In the genomic region with DNA sequence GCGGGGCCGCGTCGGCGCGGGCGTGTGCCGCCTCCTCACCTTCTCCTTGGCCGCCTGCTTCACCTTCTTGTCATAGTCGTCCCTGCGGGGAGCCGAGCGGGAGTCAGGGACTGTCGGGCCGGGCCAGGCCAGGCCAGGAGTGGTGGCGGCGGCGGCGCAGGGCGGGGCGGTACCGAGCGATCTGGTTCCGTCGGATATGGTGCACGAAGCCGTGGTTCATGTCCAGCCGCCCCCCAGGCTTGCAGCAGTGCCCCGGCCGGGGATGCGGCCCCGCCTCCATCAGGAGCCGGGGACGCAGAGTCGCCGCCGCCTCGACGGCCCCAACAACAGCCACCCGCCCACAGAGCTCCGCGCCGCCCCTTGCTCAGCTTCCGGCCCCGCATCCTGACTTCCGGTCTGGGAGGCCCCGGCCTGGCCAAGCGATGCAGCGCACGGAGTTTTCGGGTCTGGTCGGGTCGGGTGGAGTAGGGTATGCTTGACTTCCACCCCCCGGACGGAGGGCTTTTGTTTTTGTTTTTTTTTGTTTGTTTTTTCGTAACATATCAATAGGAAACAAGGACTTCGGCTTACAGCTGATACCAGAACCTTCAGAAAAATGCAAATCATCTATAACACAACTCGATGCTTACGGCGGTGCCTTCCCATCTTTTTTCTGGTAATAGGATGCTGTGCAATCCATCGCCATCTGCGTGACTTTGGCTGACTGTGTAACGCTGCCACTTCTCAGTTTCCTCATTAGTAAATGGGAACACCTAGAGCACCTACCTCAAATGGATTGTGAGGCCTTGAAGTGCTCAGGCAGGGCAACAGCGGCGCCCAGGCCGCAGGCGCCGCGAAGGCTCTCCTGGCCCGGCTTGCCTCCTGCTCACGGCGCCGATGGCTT, we compare ENCODE assay signal across 1 cellular context.
TF ChIP-seq lines count a peak whose summit lies in the region.

A gene with protein sequence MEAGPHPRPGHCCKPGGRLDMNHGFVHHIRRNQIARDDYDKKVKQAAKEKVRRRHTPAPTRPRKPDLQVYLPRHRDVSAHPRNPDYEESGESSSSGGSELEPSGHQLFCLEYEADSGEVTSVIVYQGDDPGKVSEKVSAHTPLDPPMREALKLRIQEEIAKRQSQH (minus strand): TSS at position 362 of the 883 bp plus-strand sequence. CDS start 82 bp downstream, at position 280.

TF ChIP-seq in HepG2, 621 proteins besides CTCF, POLR2A, EP300 and RAD21 (continued from another document and continues in another):
- TF ChIP-seq, protein P1, sequence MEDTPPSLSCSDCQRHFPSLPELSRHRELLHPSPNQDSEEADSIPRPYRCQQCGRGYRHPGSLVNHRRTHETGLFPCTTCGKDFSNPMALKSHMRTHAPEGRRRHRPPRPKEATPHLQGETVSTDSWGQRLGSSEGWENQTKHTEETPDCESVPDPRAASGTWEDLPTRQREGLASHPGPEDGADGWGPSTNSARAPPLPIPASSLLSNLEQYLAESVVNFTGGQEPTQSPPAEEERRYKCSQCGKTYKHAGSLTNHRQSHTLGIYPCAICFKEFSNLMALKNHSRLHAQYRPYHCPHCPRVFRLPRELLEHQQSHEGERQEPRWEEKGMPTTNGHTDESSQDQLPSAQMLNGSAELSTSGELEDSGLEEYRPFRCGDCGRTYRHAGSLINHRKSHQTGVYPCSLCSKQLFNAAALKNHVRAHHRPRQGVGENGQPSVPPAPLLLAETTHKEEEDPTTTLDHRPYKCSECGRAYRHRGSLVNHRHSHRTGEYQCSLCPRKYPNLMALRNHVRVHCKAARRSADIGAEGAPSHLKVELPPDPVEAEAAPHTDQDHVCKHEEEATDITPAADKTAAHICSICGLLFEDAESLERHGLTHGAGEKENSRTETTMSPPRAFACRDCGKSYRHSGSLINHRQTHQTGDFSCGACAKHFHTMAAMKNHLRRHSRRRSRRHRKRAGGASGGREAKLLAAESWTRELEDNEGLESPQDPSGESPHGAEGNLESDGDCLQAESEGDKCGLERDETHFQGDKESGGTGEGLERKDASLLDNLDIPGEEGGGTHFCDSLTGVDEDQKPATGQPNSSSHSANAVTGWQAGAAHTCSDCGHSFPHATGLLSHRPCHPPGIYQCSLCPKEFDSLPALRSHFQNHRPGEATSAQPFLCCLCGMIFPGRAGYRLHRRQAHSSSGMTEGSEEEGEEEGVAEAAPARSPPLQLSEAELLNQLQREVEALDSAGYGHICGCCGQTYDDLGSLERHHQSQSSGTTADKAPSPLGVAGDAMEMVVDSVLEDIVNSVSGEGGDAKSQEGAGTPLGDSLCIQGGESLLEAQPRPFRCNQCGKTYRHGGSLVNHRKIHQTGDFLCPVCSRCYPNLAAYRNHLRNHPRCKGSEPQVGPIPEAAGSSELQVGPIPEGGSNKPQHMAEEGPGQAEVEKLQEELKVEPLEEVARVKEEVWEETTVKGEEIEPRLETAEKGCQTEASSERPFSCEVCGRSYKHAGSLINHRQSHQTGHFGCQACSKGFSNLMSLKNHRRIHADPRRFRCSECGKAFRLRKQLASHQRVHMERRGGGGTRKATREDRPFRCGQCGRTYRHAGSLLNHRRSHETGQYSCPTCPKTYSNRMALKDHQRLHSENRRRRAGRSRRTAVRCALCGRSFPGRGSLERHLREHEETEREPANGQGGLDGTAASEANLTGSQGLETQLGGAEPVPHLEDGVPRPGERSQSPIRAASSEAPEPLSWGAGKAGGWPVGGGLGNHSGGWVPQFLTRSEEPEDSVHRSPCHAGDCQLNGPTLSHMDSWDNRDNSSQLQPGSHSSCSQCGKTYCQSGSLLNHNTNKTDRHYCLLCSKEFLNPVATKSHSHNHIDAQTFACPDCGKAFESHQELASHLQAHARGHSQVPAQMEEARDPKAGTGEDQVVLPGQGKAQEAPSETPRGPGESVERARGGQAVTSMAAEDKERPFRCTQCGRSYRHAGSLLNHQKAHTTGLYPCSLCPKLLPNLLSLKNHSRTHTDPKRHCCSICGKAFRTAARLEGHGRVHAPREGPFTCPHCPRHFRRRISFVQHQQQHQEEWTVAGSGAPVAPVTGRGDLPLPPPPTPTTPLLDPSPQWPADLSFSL (CRISPR knock-in tag; IDR thresholded peaks at IDR 0.05): peak; percentile 78
- TF ChIP-seq, protein P2, sequence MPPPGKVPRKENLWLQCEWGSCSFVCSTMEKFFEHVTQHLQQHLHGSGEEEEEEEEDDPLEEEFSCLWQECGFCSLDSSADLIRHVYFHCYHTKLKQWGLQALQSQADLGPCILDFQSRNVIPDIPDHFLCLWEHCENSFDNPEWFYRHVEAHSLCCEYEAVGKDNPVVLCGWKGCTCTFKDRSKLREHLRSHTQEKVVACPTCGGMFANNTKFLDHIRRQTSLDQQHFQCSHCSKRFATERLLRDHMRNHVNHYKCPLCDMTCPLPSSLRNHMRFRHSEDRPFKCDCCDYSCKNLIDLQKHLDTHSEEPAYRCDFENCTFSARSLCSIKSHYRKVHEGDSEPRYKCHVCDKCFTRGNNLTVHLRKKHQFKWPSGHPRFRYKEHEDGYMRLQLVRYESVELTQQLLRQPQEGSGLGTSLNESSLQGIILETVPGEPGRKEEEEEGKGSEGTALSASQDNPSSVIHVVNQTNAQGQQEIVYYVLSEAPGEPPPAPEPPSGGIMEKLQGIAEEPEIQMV (CRISPR knock-in tag; IDR thresholded peaks at IDR 0.05; ENCODE audit: low read depth): 0 out of 2 replicates have a peak, but pooled peaks have one; percentile 45
- TF ChIP-seq SMAD3 (CRISPR knock-in tag; IDR thresholded peaks at IDR 0.05) (no peak), ISX (CRISPR knock-in tag; conservative IDR thresholded peaks at IDR 0.05) (no peak), ZC3H4 (CRISPR knock-in tag; IDR thresholded peaks at IDR 0.05; ENCODE audit: borderline replicate concordance) (no peak), HHEX (CRISPR knock-in tag; IDR thresholded peaks at IDR 0.05) (no peak), ZNF598 (CRISPR knock-in tag; IDR thresholded peaks at IDR 0.05; ENCODE audit: borderline replicate concordance) (no peak; the same call in 1 of the 2 replicates), NR3C1 (CRISPR knock-in tag; IDR thresholded peaks at IDR 0.05) (no peak), ZNF577 (CRISPR knock-in tag; IDR thresholded peaks at IDR 0.05; ENCODE audit: borderline replicate concordance, low read depth) (no peak), MXD4 (CRISPR knock-in tag; IDR thresholded peaks at IDR 0.05) (peak; percentile 62; the same call in 1 of the 2 replicates), PAF1 (CRISPR knock-in tag; IDR thresholded peaks at IDR 0.05) (no peak), ZNF407 (CRISPR knock-in tag; IDR thresholded peaks at IDR 0.05; ENCODE audit: not compliant biosample characterization) (peak; percentile 84), TBX3 (IDR thresholded peaks at IDR 0.05; ENCODE audit: borderline replicate concordance) (no peak), PTBP1 (IDR thresholded peaks at IDR 0.05; ENCODE audit: low read depth, low read length, poor library complexity, severe bottlenecking) (no peak), HCFC1 (IDR thresholded peaks at IDR 0.05; ENCODE audit: low read depth, low read length) (peak; percentile 52), PHF21A (CRISPR knock-in tag; IDR thresholded peaks at IDR 0.05) (peak; percentile 64; the same call in 1 of the 2 replicates), PHB2 (IDR thresholded peaks at IDR 0.05; ENCODE audit: partially characterized antibody) (no peak), TRIM24 (CRISPR knock-in tag; IDR thresholded peaks at IDR 0.05) (no peak), MBD4 (IDR thresholded peaks at IDR 0.05; ENCODE audit: borderline replicate concordance, low read length) (no peak), NFE2L2 (IDR thresholded peaks at IDR 0.05; ENCODE audit: low read length) (no peak), KDM4B (CRISPR knock-in tag; IDR thresholded peaks at IDR 0.05) (peak; percentile 14; the same call in 1 of the 2 replicates), JUN (CRISPR knock-in tag; IDR thresholded peaks at IDR 0.05) (no peak), GATAD1 (CRISPR knock-in tag; IDR thresholded peaks at IDR 0.05) (peak; percentile 90), KAT7 (CRISPR knock-in tag; IDR thresholded peaks at IDR 0.05; ENCODE audit: borderline replicate concordance) (peak; percentile 97), ZNF83 (CRISPR knock-in tag; IDR thresholded peaks at IDR 0.05; ENCODE audit: borderline replicate concordance) (peak; percentile 30; the same call in 1 of the 2 replicates), ZSCAN9 (CRISPR knock-in tag; IDR thresholded peaks at IDR 0.05; ENCODE audit: borderline replicate concordance) (peak; percentile 86)
- TF ChIP-seq, protein P3, sequence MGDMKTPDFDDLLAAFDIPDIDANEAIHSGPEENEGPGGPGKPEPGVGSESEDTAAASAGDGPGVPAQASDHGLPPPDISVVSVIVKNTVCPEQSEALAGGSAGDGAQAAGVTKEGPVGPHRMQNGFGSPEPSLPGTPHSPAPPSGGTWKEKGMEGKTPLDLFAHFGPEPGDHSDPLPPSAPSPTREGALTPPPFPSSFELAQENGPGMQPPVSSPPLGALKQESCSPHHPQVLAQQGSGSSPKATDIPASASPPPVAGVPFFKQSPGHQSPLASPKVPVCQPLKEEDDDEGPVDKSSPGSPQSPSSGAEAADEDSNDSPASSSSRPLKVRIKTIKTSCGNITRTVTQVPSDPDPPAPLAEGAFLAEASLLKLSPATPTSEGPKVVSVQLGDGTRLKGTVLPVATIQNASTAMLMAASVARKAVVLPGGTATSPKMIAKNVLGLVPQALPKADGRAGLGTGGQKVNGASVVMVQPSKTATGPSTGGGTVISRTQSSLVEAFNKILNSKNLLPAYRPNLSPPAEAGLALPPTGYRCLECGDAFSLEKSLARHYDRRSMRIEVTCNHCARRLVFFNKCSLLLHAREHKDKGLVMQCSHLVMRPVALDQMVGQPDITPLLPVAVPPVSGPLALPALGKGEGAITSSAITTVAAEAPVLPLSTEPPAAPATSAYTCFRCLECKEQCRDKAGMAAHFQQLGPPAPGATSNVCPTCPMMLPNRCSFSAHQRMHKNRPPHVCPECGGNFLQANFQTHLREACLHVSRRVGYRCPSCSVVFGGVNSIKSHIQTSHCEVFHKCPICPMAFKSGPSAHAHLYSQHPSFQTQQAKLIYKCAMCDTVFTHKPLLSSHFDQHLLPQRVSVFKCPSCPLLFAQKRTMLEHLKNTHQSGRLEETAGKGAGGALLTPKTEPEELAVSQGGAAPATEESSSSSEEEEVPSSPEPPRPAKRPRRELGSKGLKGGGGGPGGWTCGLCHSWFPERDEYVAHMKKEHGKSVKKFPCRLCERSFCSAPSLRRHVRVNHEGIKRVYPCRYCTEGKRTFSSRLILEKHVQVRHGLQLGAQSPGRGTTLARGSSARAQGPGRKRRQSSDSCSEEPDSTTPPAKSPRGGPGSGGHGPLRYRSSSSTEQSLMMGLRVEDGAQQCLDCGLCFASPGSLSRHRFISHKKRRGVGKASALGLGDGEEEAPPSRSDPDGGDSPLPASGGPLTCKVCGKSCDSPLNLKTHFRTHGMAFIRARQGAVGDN (CRISPR knock-in tag; IDR thresholded peaks at IDR 0.05): peak; percentile 99
- TF ChIP-seq, protein P4, sequence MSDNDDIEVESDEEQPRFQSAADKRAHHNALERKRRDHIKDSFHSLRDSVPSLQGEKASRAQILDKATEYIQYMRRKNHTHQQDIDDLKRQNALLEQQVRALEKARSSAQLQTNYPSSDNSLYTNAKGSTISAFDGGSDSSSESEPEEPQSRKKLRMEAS (IDR thresholded peaks at IDR 0.05): peak; percentile 89
- TF ChIP-seq, protein P5, sequence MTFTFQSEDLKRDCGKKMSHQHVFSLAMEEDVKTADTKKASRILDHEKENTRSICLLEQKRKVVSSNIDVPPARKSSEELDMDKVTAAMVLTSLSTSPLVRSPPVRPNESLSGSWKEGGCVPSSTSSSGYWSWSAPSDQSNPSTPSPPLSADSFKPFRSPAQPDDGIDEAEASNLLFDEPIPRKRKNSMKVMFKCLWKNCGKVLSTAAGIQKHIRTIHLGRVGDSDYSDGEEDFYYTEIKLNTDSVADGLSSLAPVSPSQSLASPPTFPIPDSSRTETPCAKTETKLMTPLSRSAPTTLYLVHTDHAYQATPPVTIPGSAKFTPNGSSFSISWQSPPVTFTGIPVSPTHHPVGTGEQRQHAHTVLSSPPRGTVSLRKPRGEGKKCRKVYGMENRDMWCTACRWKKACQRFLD (CRISPR knock-in tag; IDR thresholded peaks at IDR 0.05; ENCODE audit: borderline replicate concordance): no peak
